ENCODE assay signal across 2 cellular contexts in the genomic region with DNA sequence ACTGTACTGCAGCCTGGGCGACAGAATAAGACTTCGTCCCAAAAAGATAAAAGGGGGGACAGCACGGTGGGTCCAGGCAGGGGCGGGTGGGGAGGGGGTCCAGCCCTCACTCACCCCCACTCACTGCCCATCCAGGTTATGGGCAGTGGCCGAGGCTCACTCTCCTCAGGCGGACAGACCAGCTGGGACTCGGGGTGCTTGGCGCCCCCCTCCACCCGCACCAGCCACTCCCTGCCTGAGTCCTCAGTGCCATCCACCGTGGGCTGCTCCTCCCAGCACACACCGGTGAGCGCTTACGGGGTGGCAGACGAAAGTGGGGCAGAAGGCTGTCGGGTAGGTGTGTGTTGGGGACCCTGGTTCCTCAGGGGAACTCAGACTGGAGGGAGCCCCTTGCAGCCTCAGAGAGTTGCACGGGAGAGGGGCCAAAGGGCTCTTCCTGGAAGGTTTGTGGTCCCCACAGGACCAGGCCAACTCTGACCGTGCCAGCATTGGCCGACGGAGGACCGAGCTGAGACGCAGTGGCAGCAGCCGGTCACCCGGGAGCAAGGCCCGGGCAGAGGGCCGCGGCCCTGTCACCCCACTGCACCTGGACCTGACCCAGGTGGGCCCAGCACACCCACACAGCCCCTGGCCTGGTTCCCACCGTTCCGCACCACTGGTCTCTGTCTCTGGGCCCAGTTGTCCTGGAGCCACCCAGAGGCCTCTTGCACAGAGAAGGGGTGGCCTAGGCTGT.
TF ChIP-seq lines count a peak whose summit lies in the region.

No MANE protein-coding gene starts in this region.

TF ChIP-seq in HEK293, 187 proteins besides CTCF, POLR2A, EP300 and RAD21 (continued from another document):
- TF ChIP-seq ZNF157 (tag by site-specific recombination; IDR thresholded peaks at IDR 0.05) (no peak), ZNF335 (tag by site-specific recombination; conservative IDR thresholded peaks at IDR 0.05) (no peak), ZFP41 (tag by site-specific recombination; IDR thresholded peaks at IDR 0.05; ENCODE audit: borderline replicate concordance) (no peak), ZFHX2 (tag by site-specific recombination; conservative IDR thresholded peaks at IDR 0.05) (peak; percentile 14; the same call in 1 of the 2 replicates)
- TF ChIP-seq, protein P1, sequence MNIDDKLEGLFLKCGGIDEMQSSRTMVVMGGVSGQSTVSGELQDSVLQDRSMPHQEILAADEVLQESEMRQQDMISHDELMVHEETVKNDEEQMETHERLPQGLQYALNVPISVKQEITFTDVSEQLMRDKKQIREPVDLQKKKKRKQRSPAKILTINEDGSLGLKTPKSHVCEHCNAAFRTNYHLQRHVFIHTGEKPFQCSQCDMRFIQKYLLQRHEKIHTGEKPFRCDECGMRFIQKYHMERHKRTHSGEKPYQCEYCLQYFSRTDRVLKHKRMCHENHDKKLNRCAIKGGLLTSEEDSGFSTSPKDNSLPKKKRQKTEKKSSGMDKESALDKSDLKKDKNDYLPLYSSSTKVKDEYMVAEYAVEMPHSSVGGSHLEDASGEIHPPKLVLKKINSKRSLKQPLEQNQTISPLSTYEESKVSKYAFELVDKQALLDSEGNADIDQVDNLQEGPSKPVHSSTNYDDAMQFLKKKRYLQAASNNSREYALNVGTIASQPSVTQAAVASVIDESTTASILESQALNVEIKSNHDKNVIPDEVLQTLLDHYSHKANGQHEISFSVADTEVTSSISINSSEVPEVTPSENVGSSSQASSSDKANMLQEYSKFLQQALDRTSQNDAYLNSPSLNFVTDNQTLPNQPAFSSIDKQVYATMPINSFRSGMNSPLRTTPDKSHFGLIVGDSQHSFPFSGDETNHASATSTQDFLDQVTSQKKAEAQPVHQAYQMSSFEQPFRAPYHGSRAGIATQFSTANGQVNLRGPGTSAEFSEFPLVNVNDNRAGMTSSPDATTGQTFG (tag by site-specific recombination; IDR thresholded peaks at IDR 0.05; ENCODE audit: borderline replicate concordance): no peak

TF ChIP-seq in HEK293T, 16 proteins besides CTCF, POLR2A, EP300 and RAD21 (continued from another document):
- TF ChIP-seq BHLHE40 (IDR thresholded peaks at IDR 0.05; ENCODE audit: borderline replicate concordance) (no peak), FOXA1 (IDR thresholded peaks at IDR 0.05) (no peak), ELF4 (IDR thresholded peaks at IDR 0.05) (no peak)
